In the genomic region with DNA sequence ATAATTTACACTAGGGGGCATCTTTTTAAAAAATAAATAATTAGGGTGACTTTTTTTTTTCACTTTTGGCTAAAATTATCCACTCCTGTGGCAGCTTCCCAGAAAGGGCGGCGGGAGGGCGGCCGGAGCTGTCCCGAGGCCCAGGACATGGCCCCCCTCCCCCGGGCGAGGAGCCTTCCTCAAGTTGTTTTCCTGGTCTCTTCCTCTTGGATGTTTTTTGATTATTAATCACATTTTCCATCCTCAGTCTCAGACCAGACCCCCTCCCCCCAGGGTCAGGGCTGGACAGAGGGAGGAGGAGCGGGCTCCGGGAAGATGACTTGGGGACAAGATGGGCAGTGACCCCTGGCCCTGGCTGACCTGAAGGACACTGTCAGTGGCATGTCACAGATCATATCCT, we compare ENCODE assay signal across 32 cellular contexts. TPM values are rescaled to one million over a fixed set of nuclear protein-coding genes. Genes with fewer than 3 reads are reported as not detected.
A peak's percentile ranks its signal among the peaks of the same experiment; 100 is the strongest.
DNase-seq lines count a peak whose midpoint lies in the region; ATAC-seq, FAIRE-seq and TF ChIP-seq lines count a peak whose summit lies in the region.
"Had no signal": no experiment of that assay in that cellular context is flagged by ENCODE, and none has a peak within 500 bp of the region (broad histone marks: within the 10 kb centered on the region; RNA-seq: fewer than 3 reads in every experiment).

No MANE protein-coding gene starts in this region.

- no peak overlapping the region for H3K27ac ChIP-seq in A549
- no peak overlapping the region for H3K27ac ChIP-seq in K562 (ENCODE audit: extremely low read depth, low read depth, low read length)
- no peak overlapping the region for H3K27ac ChIP-seq in osteoblast (ENCODE audit: low read depth, low read length)
- peak overlapping the region; percentile 9 for H3K27ac ChIP-seq in temporal lobe (ENCODE audit: low read depth, low read length)
- H3K27ac ChIP-seq: BLaER1 treated with 17β-estradiol and CSF1 and Interleukin-3, amounts not matched to agents 10 nM and 100 nM; body of pancreas; hepatocyte; KMS-11 had no signal

- no peak overlapping the region for H3K4me3 ChIP-seq in A549
- no peak overlapping the region for H3K4me3 ChIP-seq in K562
- H3K4me3 ChIP-seq in osteoblast (ENCODE audit: insufficient read depth, low read length) = no peak overlapping the region
- H3K4me3 ChIP-seq: BLaER1 treated with 17β-estradiol and CSF1 and Interleukin-3, amounts not matched to agents 10 nM and 100 nM; body of pancreas; GM12878; GM23338; hepatocyte; MG63; transverse colon had no signal

- TF ChIP-seq POLR2A in A549 (IDR thresholded peaks at IDR 0.05; ENCODE audit: low read length) = no peak
- TF ChIP-seq POLR2A in K562 (conservative IDR thresholded peaks at IDR 0.05) = no peak

- H3K4me1 ChIP-seq in A549 = peaks cover 2% of the 10 kb centered on the region; the same call in 2 of the 3 replicates
- H3K4me1 ChIP-seq in K562 (replicated peaks in 1 of 2; ENCODE audit: control insufficient read depth in 2 of 2, insufficient read depth in 2 of 2, low read length in 2 of 2) = peaks cover 0 to 27% of the 10 kb centered on the region in 2 experiments; a peak in 3 of 5 replicates
- H3K4me1 ChIP-seq in osteoblast (ENCODE audit: insufficient read depth, low read length) = no peaks in the 10 kb centered on the region

- no peaks in the 10 kb centered on the region for H3K9me1 ChIP-seq in K562 (ENCODE audit: control insufficient read depth, insufficient read depth, low read length)

- TF ChIP-seq CTCF in A549 (IDR thresholded peaks at IDR 0.05) (no peak), K562 (IDR thresholded peaks at IDR 0.05 in 2 of 3, conservative IDR thresholded peaks at IDR 0.05 in 1 of 3; ENCODE audit: insufficient read depth in 2 of 3, low read depth in 1 of 3, low read length in 3 of 3) (no peak), osteoblast (IDR thresholded peaks at IDR 0.05; ENCODE audit: extremely low read depth, low read depth, low read length) (no peak)

- H3K36me3 ChIP-seq in K562 (ENCODE audit: control insufficient read depth, insufficient read depth, low read length) = no peaks in the 10 kb centered on the region
- no peaks in the 10 kb centered on the region for H3K36me3 ChIP-seq in osteoblast (ENCODE audit: insufficient read depth, low read length)
- H3K36me3 ChIP-seq: BLaER1 treated with 17β-estradiol and CSF1 and Interleukin-3, amounts not matched to agents 10 nM and 100 nM; MG63; transverse colon had no signal

- DNase-seq in A549 (ENCODE audit: low read depth in 1 of 2, low spot score in 1 of 2) (no peak), K562 (ENCODE audit: extremely low read depth in 1 of 4, low spot score in 3 of 4) (no peak), osteoblast (ENCODE audit: insufficient read length, low spot score, missing footprints) (peak; percentile 76), NCI-H2227 treated with DMSO at 0.1 percent for 48 hours (lab: John Stamatoyannopoulos, UW) (no peak), NCI-H748 treated with DMSO at 0.1 percent for 48 hours (lab: John Stamatoyannopoulos, UW) (no peak), EL (no peak)
- DNase-seq in stimulated activated CD8-positive, alpha-beta memory T cell treated with anti-CD3 and anti-CD28 coated beads, Interleukin-4, amount 100 ng/mL, for 48 hours = no peak
- DNase-seq: activated CD4-positive, alpha-beta T cell treated with anti-CD3 and anti-CD28 coated beads, Interleukin-2, amount 50 U/mL, for 4 hours; activated naive CD4-positive, alpha-beta T cell treated with Interleukin-2 at 50 U/mL for 16 hours; activated T-cell treated with anti-CD3 and anti-CD28 coated beads, Interleukin-2, amount 50 U/mL, for 72 hours; body of pancreas; mesenchymal stem cell; MG63; NCI-H1105; NCI-H187; NCI-H2171; NCI-H526; NK-92 treated with Interleukin-12 subunit alpha and Interleukin-12 subunit beta, amount 100 ng/mL, for 24 hours; PC-3; stimulated activated naive B cell treated with anti-CD40 and anti-IgM and Interleukin-4, amounts not matched to agents 10 μg/mL and 1 μg/mL and 100 μg/mL, for 72 hours; T-helper 2 cell; transverse colon had no signal

- in situ Hi-C loops in K562 (cut with MboI) = no loop called here

- H3K27me3 ChIP-seq in K562 (ENCODE audit: control insufficient read depth in 2 of 2, insufficient read depth in 2 of 2, low read length in 2 of 2) (peaks cover 4 to 34% of the 10 kb centered on the region in 2 experiments; a peak in 4 of 5 replicates), osteoblast (ENCODE audit: insufficient read depth, low read length) (peaks cover 56% of the 10 kb centered on the region)
- H3K27me3 ChIP-seq: body of pancreas had no signal

- TF ChIP-seq RAD21 in A549 (conservative IDR thresholded peaks at IDR 0.05 in 1 of 2, IDR thresholded peaks at IDR 0.05 in 1 of 2) (no peak), K562 (CRISPR knock-in tag; conservative IDR thresholded peaks at IDR 0.05 in 1 of 2, IDR thresholded peaks at IDR 0.05 in 1 of 2) (no peak)

- POLR2A ChIA-PET in A549 (lab: Yijun Ruan, JAX) = no interaction called here
- POLR2A ChIA-PET in K562 (lab: Yijun Ruan, JAX) = no interaction called here

- TF ChIP-seq EP300 in A549 (IDR thresholded peaks at IDR 0.05) = no peak
- TF ChIP-seq EP300 in K562 (IDR thresholded peaks at IDR 0.05; ENCODE audit: low read length) = no peak

- intact Hi-C loops in K562 (cut with micrococcal nuclease) = loop anchor here (5.0 kb wide), 3 partner anchors 92 to 192 kb away; no protein-coding TSS in a partner anchor

- H3K9ac ChIP-seq in K562 (ENCODE audit: insufficient read depth in 1 of 2, low read depth in 2 of 2, low read length in 2 of 2) = no peak overlapping the region
- H3K9ac ChIP-seq: BLaER1 treated with 17β-estradiol and CSF1 and Interleukin-3, amounts not matched to agents 10 nM and 100 nM; KMS-11 had no signal

- 61% methylated on average over 9 of the region's 9 CpGs for WGBS in A549 (ENCODE audit: missing lambda C conversion rate)
- 8% methylated on average over 7 of the region's 9 CpGs for WGBS in K562 (ENCODE audit: insufficient coverage, low coverage, missing lambda C conversion rate)

- H4K20me1 ChIP-seq in K562 (replicated peaks; ENCODE audit: control insufficient read depth, insufficient read depth, low read length) = peaks cover 10% of the 10 kb centered on the region; the same call in 1 of the 2 replicates
- peaks cover 5% of the 10 kb centered on the region for H4K20me1 ChIP-seq in osteoblast (ENCODE audit: insufficient read depth, low read length)

- H3K79me2 ChIP-seq in K562 (ENCODE audit: control insufficient read depth, insufficient read depth, low read length) (no peaks in the 10 kb centered on the region), osteoblast (ENCODE audit: insufficient read depth, low read length) (no peaks in the 10 kb centered on the region)
- H3K79me2 ChIP-seq: hepatocyte had no signal

- ATAC-seq in A549 (no peak), K562 (no peak)
- ATAC-seq: activated CD4-positive, CD25-positive, alpha-beta regulatory T cell treated with anti-CD3 and anti-CD28 coated beads, Interleukin-2, amount 50 U/mL, for 24 hours; activated T-cell treated with anti-CD3 and anti-CD28 coated beads, Interleukin-2, amount 50 U/mL, for 72 hours; body of pancreas; GM12878; GM23338; PC-3; stimulated activated naive B cell treated with anti-CD40 and anti-IgM and Interleukin-4, amounts not matched to agents 10 μg/mL and 1 μg/mL and 100 μg/mL, for 72 hours had no signal

- CTCF ChIA-PET in A549 (lab: Yijun Ruan, JAX) = interaction anchor here (0.6 to 11.6 kb wide), 10 partner anchors 9 to 190 kb away, joined by 3 to 297 read pairs (median 26); no protein-coding TSS in a partner anchor
- CTCF ChIA-PET in K562 (lab: Yijun Ruan, JAX; ENCODE audit: low intra/inter-chr PET ratio) = no interaction called here

- FAIRE-seq in A549 (lab: Jason Lieb, UNC) (no peak), K562 (lab: Jason Lieb, UNC) (no peak)
- FAIRE-seq: frontal cortex, GM12878, GM19239 had no signal

- H2AFZ ChIP-seq in K562 (ENCODE audit: low read depth, low read length) (no peak overlapping the region), osteoblast (ENCODE audit: low read length) (no peak overlapping the region)
- H2AFZ ChIP-seq: GM23338, hepatocyte had no signal

- no peaks in the 10 kb centered on the region for H3K9me3 ChIP-seq in A549
- no peaks in the 10 kb centered on the region for H3K9me3 ChIP-seq in K562 (replicated peaks; ENCODE audit: control insufficient read depth, insufficient read depth, low read depth, low read length)
- no peaks in the 10 kb centered on the region for H3K9me3 ChIP-seq in osteoblast (ENCODE audit: low read depth, low read length)
- H3K9me3 ChIP-seq: body of pancreas, MG63, transverse colon had no signal

- H3K4me2 ChIP-seq in A549 (no peak overlapping the region), K562 (ENCODE audit: insufficient read depth, low read length) (no peak overlapping the region), osteoblast (ENCODE audit: insufficient read depth, low read length) (no peak overlapping the region)
- H3K4me2 ChIP-seq: BLaER1 treated with 17β-estradiol and CSF1 and Interleukin-3, amounts not matched to agents 10 nM and 100 nM; hepatocyte; KMS-11 had no signal

- BruUV-seq in K562 (replicated peaks; lab: Mats Ljungman, UMichigan) = no TSS peak

RNA-seq across cellular contexts. Expression of a gene that starts 4.7 kb away (rescaled TPM):
- polyA plus RNA-seq in A549 (2011; rRNA removed) = not detected in 2 replicates
- 0.04 and 0.11 TPM in 2 replicates for polyA plus RNA-seq in A549 (2012; cell fraction: cytosol; rRNA removed)
- 0.06 and 0.11 TPM in 2 replicates for polyA plus RNA-seq in A549 (2012; cell fraction: nucleus; rRNA removed)
- 0.04 to 0.09 TPM in 2 of 3 replicates, not detected in the other for polyA plus RNA-seq in A549 (2017; fragmentation: RNase III; extraction: RNeasy Plus Mini Kit Qiagen cat#74134 plus additional on column Dnase treatment)
- not detected in 2 replicates for polyA minus RNA-seq in A549 (2011; rRNA and poly(A)+ RNA removed)
- total RNA-seq in K562 (2011; cell fraction: chromatin; rRNA removed; ENCODE audit: low replicate concordance) = not detected in 2 replicates
- not detected in 2 replicates for total RNA-seq in K562 (2011; cell fraction: nucleolus; rRNA removed)
- total RNA-seq in K562 (2011; cell fraction: nucleoplasm; rRNA removed) = not detected in 2 replicates
- not detected in 2 replicates for total RNA-seq in K562 (2014; rRNA removed)
- not detected in 2 replicates for total RNA-seq in K562 (2014; rRNA removed; fragmentation: Illumina TruSeq; extraction: Trizol)
- total RNA-seq in K562 (2015; rRNA removed; fragmentation: Illumina TruSeq; extraction: Trizol) = not detected in 2 replicates
- total RNA-seq in K562 (2021) = not detected in 2 replicates
- polyA plus RNA-seq in K562 (2011; rRNA removed) = not detected in 2 replicates
- not detected in 2 replicates for polyA plus RNA-seq in K562 (2011; cell fraction: cytosol; rRNA removed)
- not detected in 2 replicates for polyA plus RNA-seq in K562 (2011; cell fraction: nucleus; rRNA removed)
- polyA plus RNA-seq in K562 (2012) = not detected in 2 replicates
- not detected in 2 replicates for polyA plus RNA-seq in K562 (2014; fragmentation: Illumina TruSeq; extraction: Trizol)
- polyA plus RNA-seq in K562 (2014; fragmentation: Nextera tagmentation; extraction: Ambion mirVana) = not detected
- not detected in 2 replicates for polyA plus RNA-seq in K562 (2014; rRNA removed)
- not detected in 2 replicates for polyA minus RNA-seq in K562 (2011; rRNA and poly(A)+ RNA removed)
- polyA minus RNA-seq in K562 (2011; cell fraction: cytosol; rRNA and poly(A)+ RNA removed) = not detected in 2 replicates
- not detected in 2 replicates for polyA minus RNA-seq in K562 (2011; cell fraction: nucleus; rRNA and poly(A)+ RNA removed)
- under 0.01 TPM in 1 of 2 replicates, not detected in the other for total RNA-seq in osteoblast
- total RNA-seq in temporal lobe = 15.0 TPM
- total RNA-seq: activated T-cell treated with anti-CD3 and anti-CD28 coated beads, Interleukin-2, amount 50 U/mL, for 72 hours; GM12878; PC-3 had no signal
- polyA plus RNA-seq: GM12878 had no signal

RNA-seq across cellular contexts. Expression of a gene that starts 17.7 kb away (rescaled TPM):
- 40.8 and 46.5 TPM in 2 replicates for polyA plus RNA-seq in A549 (2011; rRNA removed)
- polyA plus RNA-seq in A549 (2012; cell fraction: cytosol; rRNA removed) = 70.5 and 84.6 TPM in 2 replicates
- polyA plus RNA-seq in A549 (2012; cell fraction: nucleus; rRNA removed) = 66.5 and 75.1 TPM in 2 replicates
- 36.7 to 41.7 TPM (median 39.8 TPM) in 3 replicates for polyA plus RNA-seq in A549 (2017; fragmentation: RNase III; extraction: RNeasy Plus Mini Kit Qiagen cat#74134 plus additional on column Dnase treatment)
- polyA minus RNA-seq in A549 (2011; rRNA and poly(A)+ RNA removed) = 21.7 and 30.8 TPM in 2 replicates
- total RNA-seq in K562 (2011; cell fraction: chromatin; rRNA removed; ENCODE audit: low replicate concordance) = 4.8 and 13.1 TPM in 2 replicates
- 24.3 and 25.9 TPM in 2 replicates for total RNA-seq in K562 (2011; cell fraction: nucleolus; rRNA removed)
- total RNA-seq in K562 (2011; cell fraction: nucleoplasm; rRNA removed) = 14.3 and 16.9 TPM in 2 replicates
- total RNA-seq in K562 (2014; rRNA removed) = 42.0 and 51.6 TPM in 2 replicates
- 12.1 and 19.1 TPM in 2 replicates for total RNA-seq in K562 (2014; rRNA removed; fragmentation: Illumina TruSeq; extraction: Trizol)
- 24.6 and 25.4 TPM in 2 replicates for total RNA-seq in K562 (2015; rRNA removed; fragmentation: Illumina TruSeq; extraction: Trizol)
- total RNA-seq in K562 (2021) = 34.9 and 38.2 TPM in 2 replicates
- 31.5 and 36.7 TPM in 2 replicates for polyA plus RNA-seq in K562 (2011; rRNA removed)
- polyA plus RNA-seq in K562 (2011; cell fraction: cytosol; rRNA removed) = 43.6 and 104 TPM in 2 replicates
- polyA plus RNA-seq in K562 (2011; cell fraction: nucleus; rRNA removed) = 25.2 and 35.0 TPM in 2 replicates
- 38.1 and 40.0 TPM in 2 replicates for polyA plus RNA-seq in K562 (2012)
- polyA plus RNA-seq in K562 (2014; fragmentation: Illumina TruSeq; extraction: Trizol) = 19.7 and 39.2 TPM in 2 replicates
- polyA plus RNA-seq in K562 (2014; fragmentation: Nextera tagmentation; extraction: Ambion mirVana) = 10 to 100 TPM; 16.3 to 29.0 TPM
- 43.7 and 48.2 TPM in 2 replicates for polyA plus RNA-seq in K562 (2014; rRNA removed)
- polyA minus RNA-seq in K562 (2011; rRNA and poly(A)+ RNA removed) = 6.4 and 8.7 TPM in 2 replicates
- polyA minus RNA-seq in K562 (2011; cell fraction: cytosol; rRNA and poly(A)+ RNA removed) = 15.8 and 16.4 TPM in 2 replicates
- 8.1 and 13.2 TPM in 2 replicates for polyA minus RNA-seq in K562 (2011; cell fraction: nucleus; rRNA and poly(A)+ RNA removed)
- total RNA-seq in osteoblast = 17.7 and 19.2 TPM in 2 replicates
- total RNA-seq in temporal lobe = 4.2 TPM

RNA-seq across cellular contexts. Expression of a gene that starts 26.1 kb away (rescaled TPM):
- 64.8 and 74.3 TPM in 2 replicates for polyA plus RNA-seq in A549 (2011; rRNA removed)
- polyA plus RNA-seq in A549 (2012; cell fraction: cytosol; rRNA removed) = 156 and 165 TPM in 2 replicates
- polyA plus RNA-seq in A549 (2012; cell fraction: nucleus; rRNA removed) = 97.1 and 103 TPM in 2 replicates
- 92.9 to 97.4 TPM (median 96.3 TPM) in 3 replicates for polyA plus RNA-seq in A549 (2017; fragmentation: RNase III; extraction: RNeasy Plus Mini Kit Qiagen cat#74134 plus additional on column Dnase treatment)
- polyA minus RNA-seq in A549 (2011; rRNA and poly(A)+ RNA removed) = 50.5 and 54.1 TPM in 2 replicates
- 25.9 and 51.8 TPM in 2 replicates for total RNA-seq in K562 (2011; cell fraction: chromatin; rRNA removed; ENCODE audit: low replicate concordance)
- 32.0 and 36.7 TPM in 2 replicates for total RNA-seq in K562 (2011; cell fraction: nucleolus; rRNA removed)
- 37.9 and 46.9 TPM in 2 replicates for total RNA-seq in K562 (2011; cell fraction: nucleoplasm; rRNA removed)
- total RNA-seq in K562 (2014; rRNA removed) = 50.8 and 74.8 TPM in 2 replicates
- 30.8 and 31.3 TPM in 2 replicates for total RNA-seq in K562 (2014; rRNA removed; fragmentation: Illumina TruSeq; extraction: Trizol)
- 37.2 and 38.2 TPM in 2 replicates for total RNA-seq in K562 (2015; rRNA removed; fragmentation: Illumina TruSeq; extraction: Trizol)
- total RNA-seq in K562 (2021) = 51.0 and 53.4 TPM in 2 replicates
- 44.5 and 76.3 TPM in 2 replicates for polyA plus RNA-seq in K562 (2011; rRNA removed)
- 55.4 and 58.3 TPM in 2 replicates for polyA plus RNA-seq in K562 (2011; cell fraction: cytosol; rRNA removed)
- polyA plus RNA-seq in K562 (2011; cell fraction: nucleus; rRNA removed) = 73.3 and 73.7 TPM in 2 replicates
- 80.4 and 98.2 TPM in 2 replicates for polyA plus RNA-seq in K562 (2012)
- 41.9 and 47.0 TPM in 2 replicates for polyA plus RNA-seq in K562 (2014; fragmentation: Illumina TruSeq; extraction: Trizol)
- polyA plus RNA-seq in K562 (2014; fragmentation: Nextera tagmentation; extraction: Ambion mirVana) = 10 to 100 TPM; 11.0 to 26.2 TPM
- polyA plus RNA-seq in K562 (2014; rRNA removed) = 45.1 and 49.2 TPM in 2 replicates
- polyA minus RNA-seq in K562 (2011; rRNA and poly(A)+ RNA removed) = 23.0 and 41.7 TPM in 2 replicates
- polyA minus RNA-seq in K562 (2011; cell fraction: cytosol; rRNA and poly(A)+ RNA removed) = 12.4 and 19.5 TPM in 2 replicates
- polyA minus RNA-seq in K562 (2011; cell fraction: nucleus; rRNA and poly(A)+ RNA removed) = 20.6 and 25.7 TPM in 2 replicates
- total RNA-seq in osteoblast = 84.0 and 90.5 TPM in 2 replicates
- total RNA-seq in temporal lobe = 133 TPM

RNA-seq across cellular contexts. Expression of a gene that starts 34.7 kb away (rescaled TPM):
- polyA plus RNA-seq in A549 (2011; rRNA removed) (0.12 TPM in 1 of 2 replicates, not detected in the other), A549 (2017; fragmentation: RNase III; extraction: RNeasy Plus Mini Kit Qiagen cat#74134 plus additional on column Dnase treatment) (0.08 to 0.10 TPM (median 0.09 TPM) in 3 replicates), K562 (2011; rRNA removed) (not detected in 2 replicates), K562 (2014; fragmentation: Illumina TruSeq; extraction: Trizol) (not detected in 2 replicates), K562 (2014; fragmentation: Nextera tagmentation; extraction: Ambion mirVana) (not detected), K562 (2014; rRNA removed) (not detected in 2 replicates)
- polyA plus RNA-seq in A549 (2012; cell fraction: cytosol; rRNA removed) = 0.04 and 0.10 TPM in 2 replicates
- 0.09 and 0.14 TPM in 2 replicates for polyA plus RNA-seq in A549 (2012; cell fraction: nucleus; rRNA removed)
- not detected in 2 replicates for polyA minus RNA-seq in A549 (2011; rRNA and poly(A)+ RNA removed)
- not detected in 2 replicates for total RNA-seq in K562 (2011; cell fraction: chromatin; rRNA removed; ENCODE audit: low replicate concordance)
- not detected in 2 replicates for total RNA-seq in K562 (2011; cell fraction: nucleolus; rRNA removed)
- not detected in 2 replicates for total RNA-seq in K562 (2011; cell fraction: nucleoplasm; rRNA removed)
- total RNA-seq in K562 (2014; rRNA removed) (not detected in 2 replicates), K562 (2014; rRNA removed; fragmentation: Illumina TruSeq; extraction: Trizol) (not detected in 2 replicates), K562 (2015; rRNA removed; fragmentation: Illumina TruSeq; extraction: Trizol) (not detected in 2 replicates), K562 (2021) (not detected in 2 replicates), osteoblast (under 0.01 TPM in 1 of 2 replicates, not detected in the other), temporal lobe (not detected)
- not detected in 2 replicates for polyA plus RNA-seq in K562 (2011; cell fraction: cytosol; rRNA removed)
- polyA plus RNA-seq in K562 (2011; cell fraction: nucleus; rRNA removed) = not detected in 2 replicates
- polyA plus RNA-seq in K562 (2012) = not detected in 2 replicates
- polyA minus RNA-seq in K562 (2011; rRNA and poly(A)+ RNA removed) = not detected in 2 replicates
- polyA minus RNA-seq in K562 (2011; cell fraction: cytosol; rRNA and poly(A)+ RNA removed) = not detected in 2 replicates
- polyA minus RNA-seq in K562 (2011; cell fraction: nucleus; rRNA and poly(A)+ RNA removed) = not detected in 2 replicates
- total RNA-seq: body of pancreas, GM12878, PC-3, transverse colon had no signal
- polyA plus RNA-seq: adipose tissue, GM12878, GM23338 had no signal

RNA-seq across cellular contexts. Expression of a gene that starts 43.4 kb away (rescaled TPM):
- polyA plus RNA-seq in A549 (2011; rRNA removed) = 64.6 and 95.4 TPM in 2 replicates
- polyA plus RNA-seq in A549 (2012; cell fraction: cytosol; rRNA removed) = 151 and 198 TPM in 2 replicates
- polyA plus RNA-seq in A549 (2012; cell fraction: nucleus; rRNA removed) = 81.6 and 107 TPM in 2 replicates
- 141 to 150 TPM (median 147 TPM) in 3 replicates for polyA plus RNA-seq in A549 (2017; fragmentation: RNase III; extraction: RNeasy Plus Mini Kit Qiagen cat#74134 plus additional on column Dnase treatment)
- polyA minus RNA-seq in A549 (2011; rRNA and poly(A)+ RNA removed) = 51.5 and 62.9 TPM in 2 replicates
- total RNA-seq in K562 (2011; cell fraction: chromatin; rRNA removed; ENCODE audit: low replicate concordance) = 21.4 and 50.2 TPM in 2 replicates
- total RNA-seq in K562 (2011; cell fraction: nucleolus; rRNA removed) = 73.4 and 78.2 TPM in 2 replicates
- total RNA-seq in K562 (2011; cell fraction: nucleoplasm; rRNA removed) = 74.2 and 94.8 TPM in 2 replicates
- total RNA-seq in K562 (2014; rRNA removed) = 43.0 and 57.5 TPM in 2 replicates
- 31.4 and 33.5 TPM in 2 replicates for total RNA-seq in K562 (2014; rRNA removed; fragmentation: Illumina TruSeq; extraction: Trizol)
- total RNA-seq in K562 (2015; rRNA removed; fragmentation: Illumina TruSeq; extraction: Trizol) = 29.9 and 31.2 TPM in 2 replicates
- total RNA-seq in K562 (2021) = 50.4 and 55.8 TPM in 2 replicates
- 22.1 and 35.2 TPM in 2 replicates for polyA plus RNA-seq in K562 (2011; rRNA removed)
- 27.7 and 82.4 TPM in 2 replicates for polyA plus RNA-seq in K562 (2011; cell fraction: cytosol; rRNA removed)
- 21.6 and 54.1 TPM in 2 replicates for polyA plus RNA-seq in K562 (2011; cell fraction: nucleus; rRNA removed)
- 38.6 and 45.7 TPM in 2 replicates for polyA plus RNA-seq in K562 (2012)
- 75.2 and 80.0 TPM in 2 replicates for polyA plus RNA-seq in K562 (2014; fragmentation: Illumina TruSeq; extraction: Trizol)
- 10 to 100 TPM in 1 of 2 experiments, 1 to 10 TPM in 1; 6.9 to 16.4 TPM for polyA plus RNA-seq in K562 (2014; fragmentation: Nextera tagmentation; extraction: Ambion mirVana)
- polyA plus RNA-seq in K562 (2014; rRNA removed) = 56.6 and 57.5 TPM in 2 replicates
- polyA minus RNA-seq in K562 (2011; rRNA and poly(A)+ RNA removed) = 11.8 and 22.6 TPM in 2 replicates
- polyA minus RNA-seq in K562 (2011; cell fraction: cytosol; rRNA and poly(A)+ RNA removed) = 19.7 and 24.0 TPM in 2 replicates
- 16.7 and 20.7 TPM in 2 replicates for polyA minus RNA-seq in K562 (2011; cell fraction: nucleus; rRNA and poly(A)+ RNA removed)
- 72.7 and 73.4 TPM in 2 replicates for total RNA-seq in osteoblast
- 19.2 TPM for total RNA-seq in temporal lobe

Comparison
In these comparisons a context has a peak if more than half of its experiments do, and no peak if none do; other contexts are left out.
1. RNA of a gene that starts 4.7 kb away (total RNA-seq): 15.0 TPM in temporal lobe (single experiment); not detected in K562 and under 0.01 TPM in osteoblast; every median in the first group is over 10 times any median in the second.